29 cellular contexts compared by ENCODE assay signal in genomic region chr2:229909090-229909489, GRCh38. TPM values are rescaled to one million over a fixed set of nuclear protein-coding genes. Genes with fewer than 3 reads are reported as not detected.
DNase-seq lines count a peak whose midpoint lies in the region; ATAC-seq and TF ChIP-seq lines count a peak whose summit lies in the region.
"Had no signal": no experiment of that assay in that cellular context is flagged by ENCODE, and none has a peak within 500 bp of the region (broad histone marks: within the 10 kb centered on the region; RNA-seq: fewer than 3 reads in every experiment).

No MANE protein-coding gene starts in this region.

- ATAC-seq in natural killer cell: peak in 1 of 3 donors; percentile 12
- no peak for ATAC-seq in effector memory CD8-positive, alpha-beta T cell (replicated peaks)
- no peak for ATAC-seq in HG03520 (IDR thresholded peaks at IDR 0.05; ENCODE audit: unreplicated experiment)
- ATAC-seq: upper lobe of right lung had no signal

- no peak for TF ChIP-seq CTCF in HFFc6 (IDR thresholded peaks at IDR 0.05)
- TF ChIP-seq CTCF in choroid plexus epithelial cell (conservative IDR thresholded peaks at IDR 0.05; ENCODE audit: low read depth, low read length): no peak
- TF ChIP-seq CTCF in natural killer cell (IDR thresholded peaks at IDR 0.05): no peak

- H3K27ac Mint-ChIP-seq in HFFc6 (peak overlapping the region; percentile 69), natural killer cell (peak overlapping the region; percentile 43 to 74)
- peak overlapping the region in 1 of 2 donors; percentile 32 for H3K27ac Mint-ChIP-seq in effector memory CD8-positive, alpha-beta T cell
- H3K27ac Mint-ChIP-seq: activated CD4-positive, alpha-beta T cell treated with anti-CD3 and anti-CD28 coated beads, Interleukin-2, amount 10 ng/mL, durations not matched to agents 24 days and 14 days; activated naive CD4-positive, alpha-beta T cell treated with anti-CD3 and anti-CD28 coated beads, Interleukin-2, amount 50 U/mL, for 24 hours; activated T-helper 1 cell treated with anti-CD3 and anti-CD28 coated beads, Interleukin-12 subunit alpha, Interleukin-12 subunit beta, Interleukin-2, Interleukin-4 antibody, amounts not matched to agents 30 ng/mL and 10 ng/mL and 1 ng/mL, durations not matched to agents 14 hours and 24 hours and 36 hours; neural progenitor cell; progenitor cell of endocrine pancreas; T-helper 2 cell treated with Interferon-gamma antibody and Interleukin-4, amounts not matched to agents 5 μg/mL and 100 μg/mL, for 36 hours had no signal

- H3K4me1 Mint-ChIP-seq in HFFc6 (ENCODE audit: low read depth) (peaks cover 39% of the 10 kb centered on the region), natural killer cell (peaks cover 40 to 59% of the 10 kb centered on the region in 2 donors)
- peaks cover 31 to 45% of the 10 kb centered on the region in 2 donors for H3K4me1 Mint-ChIP-seq in effector memory CD8-positive, alpha-beta T cell (ENCODE audit: low read depth in 2 of 2)

- H3K36me3 Mint-ChIP-seq in HFFc6 (ENCODE audit: low read depth) (peaks cover 6% of the 10 kb centered on the region), natural killer cell (no peaks in the 10 kb centered on the region)
- H3K36me3 Mint-ChIP-seq in effector memory CD8-positive, alpha-beta T cell (ENCODE audit: insufficient read depth): peaks cover 42% of the 10 kb centered on the region

- intact Hi-C loops in natural killer cell (cut with micrococcal nuclease): no loop called here

- H3K4me3 Mint-ChIP-seq in HFFc6: no peak overlapping the region
- H3K4me3 Mint-ChIP-seq in natural killer cell: no peak overlapping the region
- H3K4me3 Mint-ChIP-seq in effector memory CD8-positive, alpha-beta T cell: no peak overlapping the region
- H3K4me3 Mint-ChIP-seq: activated CD4-positive, alpha-beta T cell treated with anti-CD3 and anti-CD28 coated beads, Interleukin-2, amount 10 ng/mL, durations not matched to agents 24 days and 14 days; activated naive CD4-positive, alpha-beta T cell treated with anti-CD3 and anti-CD28 coated beads, Interleukin-2, amount 50 U/mL, for 24 hours; activated T-helper 1 cell treated with anti-CD3 and anti-CD28 coated beads, Interleukin-12 subunit alpha, Interleukin-12 subunit beta, Interleukin-2, Interleukin-4 antibody, amounts not matched to agents 30 ng/mL and 10 ng/mL and 1 ng/mL, durations not matched to agents 14 hours and 24 hours and 36 hours; central memory CD8-positive, alpha-beta T cell; neural progenitor cell; T-helper 2 cell treated with Interferon-gamma antibody and Interleukin-4, amounts not matched to agents 5 μg/mL and 100 μg/mL, for 36 hours had no signal

- H3K9me3 Mint-ChIP-seq in HFFc6 (no peaks in the 10 kb centered on the region), natural killer cell (no peaks in the 10 kb centered on the region)
- H3K9me3 Mint-ChIP-seq in effector memory CD8-positive, alpha-beta T cell: no peaks in the 10 kb centered on the region
- H3K9me3 Mint-ChIP-seq: activated CD4-positive, alpha-beta T cell treated with anti-CD3 and anti-CD28 coated beads, Interleukin-2, amount 10 ng/mL, durations not matched to agents 24 days and 14 days; activated naive CD4-positive, alpha-beta T cell treated with anti-CD3 and anti-CD28 coated beads, Interleukin-2, amount 50 U/mL, for 24 hours; activated T-helper 1 cell treated with anti-CD3 and anti-CD28 coated beads, Interleukin-12 subunit alpha, Interleukin-12 subunit beta, Interleukin-2, Interleukin-4 antibody, amounts not matched to agents 30 ng/mL and 10 ng/mL and 1 ng/mL, durations not matched to agents 14 hours and 24 hours and 36 hours; central memory CD8-positive, alpha-beta T cell; neural progenitor cell; T-helper 2 cell treated with Interferon-gamma antibody and Interleukin-4, amounts not matched to agents 5 μg/mL and 100 μg/mL, for 36 hours had no signal

- no peaks in the 10 kb centered on the region; the same call in 1 of the 2 replicates for H3K27me3 Mint-ChIP-seq in HFFc6 (ENCODE audit: insufficient read depth)
- no peaks in the 10 kb centered on the region for H3K27me3 Mint-ChIP-seq in natural killer cell (ENCODE audit: low read depth in 2 of 2)
- H3K27me3 Mint-ChIP-seq in effector memory CD8-positive, alpha-beta T cell: no peaks in the 10 kb centered on the region
- H3K27me3 Mint-ChIP-seq: activated CD4-positive, alpha-beta T cell treated with anti-CD3 and anti-CD28 coated beads, Interleukin-2, amount 10 ng/mL, durations not matched to agents 24 days and 14 days; activated naive CD4-positive, alpha-beta T cell treated with anti-CD3 and anti-CD28 coated beads, Interleukin-2, amount 50 U/mL, for 24 hours; central memory CD8-positive, alpha-beta T cell; progenitor cell of endocrine pancreas had no signal

- H3K4me3 ChIP-seq in choroid plexus epithelial cell (ENCODE audit: low read depth, low read length): no peak overlapping the region
- H3K4me3 ChIP-seq: BLaER1 treated with 17β-estradiol and CSF1 and Interleukin-3, amounts not matched to agents 10 nM and 100 nM; neural progenitor cell; skin epidermis; upper lobe of right lung had no signal

- DNase-seq in A172 (ENCODE audit: low spot score): peak; percentile 15
- DNase-seq in HFFc6: no peak
- peak; percentile 22 for DNase-seq in choroid plexus epithelial cell (ENCODE audit: low read depth)
- no peak for DNase-seq in natural killer cell
- DNase-seq in activated effector memory CD4-positive, alpha-beta T cell treated with Interleukin-2 at 50 U/mL for 16 hours: no peak
- no peak for DNase-seq in effector memory CD8-positive, alpha-beta T cell
- DNase-seq in C1 segment of cervical spinal cord (lab: John Stamatoyannopoulos, UW): no peak
- DNase-seq: activated CD4-positive, alpha-beta T cell treated with anti-CD3 and anti-CD28 coated beads, Interleukin-2, amount 10 ng/mL, durations not matched to agents 24 days and 14 days; aorta; Calu3; DND-41; Kasumi-1; NCI-H1092 treated with DMSO at 0.1 percent for 48 hours; NCI-H187 treated with DMSO at 0.1 percent for 48 hours; NCI-H526 treated with DMSO at 0.1 percent for 48 hours; RPMI8226; SK-N-SH; stimulated activated CD4-positive, alpha-beta T cell treated with anti-CD3 and anti-CD28 coated beads, Interleukin-1b, Interleukin-23, amount 100 ng/mL, for 48 hours; substantia nigra; upper lobe of right lung had no signal

RNA-seq across cellular contexts. Expression of gene TRIP12, which starts 12.7 kb away (rescaled TPM):
- 106 and 141 TPM in 2 replicates for total RNA-seq in A172 (2014; rRNA removed; shearing (Covaris generic))
- total RNA-seq in HFFc6 (2021; fragmentation: NEBNext Ultra II Directional; extraction: Animal tissue kit (Norgen Biotek cat#: 25700)): 100 to 1,000 TPM; 249 to 296 (median 265) TPM
- 100 to 1,000 TPM; 295 to 351 (median 325) TPM for total RNA-seq in natural killer cell

RNA-seq across cellular contexts. Expression of gene FBXO36, which starts 13.2 kb away (rescaled TPM):
- 3.3 and 3.8 TPM in 2 replicates for total RNA-seq in A172 (2014; rRNA removed; shearing (Covaris generic))
- total RNA-seq in HFFc6 (2021; fragmentation: NEBNext Ultra II Directional; extraction: Animal tissue kit (Norgen Biotek cat#: 25700)): 1 to 10 TPM; 1.3 to 2.9 (median 2.4) TPM
- total RNA-seq in natural killer cell: 1 to 10 TPM; 1.2 to 1.8 (median 1.5) TPM

Comparison
In these comparisons a context has a peak if more than half of its experiments do, and no peak if none do; other contexts are left out.
1. DNase-seq: peak in A172 (single experiment) and choroid plexus epithelial cell (single experiment); none in HFFc6 (single experiment), natural killer cell (single experiment), activated effector memory CD4-positive, alpha-beta T cell treated with Interleukin-2 at 50 U/mL for 16 hours (single experiment), effector memory CD8-positive, alpha-beta T cell (0 of 3) and C1 segment of cervical spinal cord (0 of 14).